28 cellular contexts compared by ENCODE assay signal in genomic region chr11:6127881-6128280, GRCh38. TPM values are rescaled to one million over a fixed set of nuclear protein-coding genes. Genes with fewer than 3 reads are reported as not detected.
DNase-seq lines count a peak whose midpoint lies in the region; ATAC-seq, FAIRE-seq and TF ChIP-seq lines count a peak whose summit lies in the region.
"Had no signal": no experiment of that assay in that cellular context is flagged by ENCODE, and none has a peak within 500 bp of the region (broad histone marks: within the 10 kb centered on the region; RNA-seq: fewer than 3 reads in every experiment).

No MANE protein-coding gene starts in this region.

- intact Hi-C loops in mammary epithelial cell (cut with micrococcal nuclease) = no loop called here
- intact Hi-C loops in MCF 10A (cut with micrococcal nuclease) = no loop called here
- intact Hi-C loops in heart right ventricle (cut with DNase I) = no loop called here
- intact Hi-C loops in upper lobe of right lung (cut with DNase I) = no loop called here

- in situ Hi-C loops in mammary epithelial cell (cut with MboI; ENCODE audit: low sequenced_read_pairs in 2 of 2) = no loop called here

- H3K9me3 Mint-ChIP-seq in MCF 10A (ENCODE audit: unreplicated experiment) = no peaks in the 10 kb centered on the region
- no peaks in the 10 kb centered on the region for H3K9me3 Mint-ChIP-seq in stimulated activated effector memory CD8-positive, alpha-beta T cell treated with anti-CD3 and anti-CD28 coated beads, Interleukin-12 subunit alpha, Interleukin-12 subunit beta, amount 100 ng/mL, for 72 hours
- H3K9me3 Mint-ChIP-seq: GM23338; mesothelial cell of epicardium; stimulated activated memory B cell treated with anti-CD40 and anti-IgM and Interleukin-4, amounts not matched to agents 10 μg/mL and 1 μg/mL and 100 μg/mL, for 72 hours had no signal

- peak; percentile 61 for ATAC-seq in stimulated activated effector memory CD8-positive, alpha-beta T cell treated with anti-CD3 and anti-CD28 coated beads, Interleukin-12 subunit alpha, Interleukin-12 subunit beta, amount 100 ng/mL, for 72 hours
- no peak for ATAC-seq in heart right ventricle
- ATAC-seq in upper lobe of right lung = no peak
- ATAC-seq: esophagus mucosa; GM23338; left lobe of liver; stimulated activated memory B cell treated with anti-CD40 and anti-IgM and Interleukin-4, amounts not matched to agents 10 μg/mL and 1 μg/mL and 100 μg/mL, for 72 hours had no signal

- H3K27ac Mint-ChIP-seq in MCF 10A (ENCODE audit: low read depth, unreplicated experiment) = no peak overlapping the region
- no peak overlapping the region for H3K27ac Mint-ChIP-seq in stimulated activated effector memory CD8-positive, alpha-beta T cell treated with anti-CD3 and anti-CD28 coated beads, Interleukin-12 subunit alpha, Interleukin-12 subunit beta, amount 100 ng/mL, for 72 hours
- H3K27ac Mint-ChIP-seq: GM23338; mesothelial cell of epicardium; nephron progenitor cell; stimulated activated memory B cell treated with anti-CD40 and anti-IgM and Interleukin-4, amounts not matched to agents 10 μg/mL and 1 μg/mL and 100 μg/mL, for 72 hours had no signal

- H3K4me1 ChIP-seq in mammary epithelial cell (ENCODE audit: insufficient read depth, low read length) (no peaks in the 10 kb centered on the region), heart right ventricle (peaks cover 0 to 27% (median 0%) of the 10 kb centered on the region in 9 donors), upper lobe of right lung (no peaks in the 10 kb centered on the region)

- no peak overlapping the region for H3K27ac ChIP-seq in mammary epithelial cell (ENCODE audit: insufficient read depth, low read depth, low read length)
- H3K27ac ChIP-seq in heart right ventricle = no peak overlapping the region
- no peak overlapping the region for H3K27ac ChIP-seq in upper lobe of right lung
- H3K27ac ChIP-seq: C4-2B, KMS-11, thoracic aorta, VCaP had no signal

- BruUV-seq in mammary epithelial cell (replicated peaks; lab: Mats Ljungman, UMichigan) (no TSS peak), MCF 10A (replicated peaks; lab: Mats Ljungman, UMichigan) (no TSS peak)

- TF ChIP-seq CTCF in mammary epithelial cell (conservative IDR thresholded peaks at IDR 0.05 in 1 of 2, IDR thresholded peaks at IDR 0.05 in 1 of 2; ENCODE audit: extremely low read depth in 1 of 2, insufficient read depth in 1 of 2, low read depth in 1 of 2, low read length in 2 of 2) (no peak), MCF 10A (IDR thresholded peaks at IDR 0.05; ENCODE audit: unreplicated experiment) (no peak), bronchial epithelial cell (IDR thresholded peaks at IDR 0.05; ENCODE audit: insufficient read depth, low read length, severe bottlenecking) (no peak), heart right ventricle (IDR thresholded peaks at IDR 0.05) (no peak), upper lobe of right lung (IDR thresholded peaks at IDR 0.05) (no peak)

- H3K36me3 ChIP-seq in mammary epithelial cell (ENCODE audit: insufficient read depth, low read length) (no peaks in the 10 kb centered on the region), bronchial epithelial cell (ENCODE audit: control insufficient read depth, insufficient read depth, low read length) (no peaks in the 10 kb centered on the region), heart right ventricle (no peaks in the 10 kb centered on the region), upper lobe of right lung (no peaks in the 10 kb centered on the region)
- H3K36me3 ChIP-seq: thoracic aorta had no signal

- no peaks in the 10 kb centered on the region for H3K36me3 Mint-ChIP-seq in MCF 10A (ENCODE audit: insufficient read depth, unreplicated experiment)
- H3K36me3 Mint-ChIP-seq in stimulated activated effector memory CD8-positive, alpha-beta T cell treated with anti-CD3 and anti-CD28 coated beads, Interleukin-12 subunit alpha, Interleukin-12 subunit beta, amount 100 ng/mL, for 72 hours = no peaks in the 10 kb centered on the region
- H3K36me3 Mint-ChIP-seq: mesothelial cell of epicardium; stimulated activated memory B cell treated with anti-CD40 and anti-IgM and Interleukin-4, amounts not matched to agents 10 μg/mL and 1 μg/mL and 100 μg/mL, for 72 hours had no signal

- no peaks in the 10 kb centered on the region for H4K20me1 ChIP-seq in mammary epithelial cell (ENCODE audit: insufficient read depth, low read length)

- H3K4me2 ChIP-seq in mammary epithelial cell (ENCODE audit: insufficient read depth, low read depth, low read length) = no peak overlapping the region
- H3K4me2 ChIP-seq: GM23338, KMS-11 had no signal

- CTCF ChIA-PET in mammary epithelial cell (lab: Charles Lee; ENCODE audit: low non-redundant PET) (no interaction called here), MCF 10A (lab: Yijun Ruan, JAX) (no interaction called here)

- no peak overlapping the region for H2AFZ ChIP-seq in mammary epithelial cell (ENCODE audit: low read depth, low read length)
- H2AFZ ChIP-seq: GM23338 had no signal

- no peaks in the 10 kb centered on the region for H3K27me3 ChIP-seq in mammary epithelial cell (ENCODE audit: insufficient read depth, low read length)
- H3K27me3 ChIP-seq in bronchial epithelial cell (ENCODE audit: control insufficient read depth, insufficient read depth, low read length) = no peaks in the 10 kb centered on the region
- H3K27me3 ChIP-seq in heart right ventricle = no peaks in the 10 kb centered on the region
- H3K27me3 ChIP-seq in upper lobe of right lung = no peaks in the 10 kb centered on the region

- dilution Hi-C loops in mammary epithelial cell (cut with HindIII; ENCODE audit: low sequenced_read_pairs) = loop anchor here (5.0 kb wide), 1 partner anchor 76 kb away; no protein-coding TSS in a partner anchor

- H3K4me1 Mint-ChIP-seq in MCF 10A (ENCODE audit: insufficient read depth, unreplicated experiment) = no peaks in the 10 kb centered on the region
- H3K4me1 Mint-ChIP-seq in stimulated activated effector memory CD8-positive, alpha-beta T cell treated with anti-CD3 and anti-CD28 coated beads, Interleukin-12 subunit alpha, Interleukin-12 subunit beta, amount 100 ng/mL, for 72 hours = no peaks in the 10 kb centered on the region
- H3K4me1 Mint-ChIP-seq: GM23338; mesothelial cell of epicardium; nephron progenitor cell; stimulated activated memory B cell treated with anti-CD40 and anti-IgM and Interleukin-4, amounts not matched to agents 10 μg/mL and 1 μg/mL and 100 μg/mL, for 72 hours had no signal

- no peak overlapping the region for H3K9ac ChIP-seq in mammary epithelial cell (ENCODE audit: insufficient read depth, low read length)
- H3K9ac ChIP-seq: KMS-11 had no signal

- H3K4me3 ChIP-seq in mammary epithelial cell (replicated peaks in 1 of 3; ENCODE audit: insufficient read depth in 1 of 3, low read depth in 2 of 3, low read length in 3 of 3) (no peak overlapping the region), bronchial epithelial cell (ENCODE audit: low read depth, low read length) (no peak overlapping the region), heart right ventricle (no peak overlapping the region), upper lobe of right lung (no peak overlapping the region)
- H3K4me3 ChIP-seq: GM23338, thoracic aorta had no signal

- POLR2A ChIA-PET in MCF 10A (lab: Yijun Ruan, JAX) = no interaction called here

- H3K9me3 ChIP-seq in mammary epithelial cell (replicated peaks; ENCODE audit: insufficient read depth, low read length) (no peaks in the 10 kb centered on the region), heart right ventricle (no peaks in the 10 kb centered on the region), upper lobe of right lung (no peaks in the 10 kb centered on the region)
- H3K9me3 ChIP-seq: thoracic aorta had no signal

- no peak for FAIRE-seq in bronchial epithelial cell (lab: Jason Lieb, UNC)

- WGBS in mammary epithelial cell (ENCODE audit: low coverage, missing lambda C conversion rate) = 36% methylated on average over 4 of the region's 4 CpGs
- 70 to 81% methylated on average over 4 of the region's 4 CpGs for WGBS in heart right ventricle, 2 donors

- DNase-seq in mammary epithelial cell (peak; percentile 40), MCF 10A (ENCODE audit: unreplicated experiment) (no peak), OCI-M1 (lab: John Stamatoyannopoulos, UW) (peak; percentile 42), bronchial epithelial cell (ENCODE audit: low read depth) (peak; percentile 56), heart right ventricle (no peak), NCI-H1417 treated with DMSO at 0.1 percent for 48 hours (lab: John Stamatoyannopoulos, UW) (no peak), upper lobe of right lung (no peak)
- no peak for DNase-seq in stimulated activated effector memory CD8-positive, alpha-beta T cell treated with anti-CD3 and anti-CD28 coated beads, Interleukin-12 subunit alpha, Interleukin-12 subunit beta, amount 100 ng/mL, for 72 hours (ENCODE audit: low spot score in 2 of 2)
- DNase-seq: ACHN; activated naive CD4-positive, alpha-beta T cell treated with Interleukin-2 at 50 U/mL for 16 hours; activated T-cell treated with anti-CD3 and anti-CD28 coated beads, Interleukin-2, amount 50 U/mL, for 1 hour; effector CD4-positive, alpha-beta T cell; GDM1; NCI-H1105 treated with DMSO at 0.1 percent for 48 hours; NCI-H510A treated with DMSO at 0.1 percent for 48 hours; nephron progenitor cell; Right ventricle myocardium superior; T-helper 1 cell had no signal

- no peaks in the 10 kb centered on the region for H3K79me2 ChIP-seq in mammary epithelial cell (ENCODE audit: insufficient read depth, low read length)

- H3K4me3 Mint-ChIP-seq in MCF 10A (ENCODE audit: unreplicated experiment) = no peak overlapping the region
- no peak overlapping the region for H3K4me3 Mint-ChIP-seq in stimulated activated effector memory CD8-positive, alpha-beta T cell treated with anti-CD3 and anti-CD28 coated beads, Interleukin-12 subunit alpha, Interleukin-12 subunit beta, amount 100 ng/mL, for 72 hours
- H3K4me3 Mint-ChIP-seq: GM23338; mesothelial cell of epicardium; nephron progenitor cell; stimulated activated memory B cell treated with anti-CD40 and anti-IgM and Interleukin-4, amounts not matched to agents 10 μg/mL and 1 μg/mL and 100 μg/mL, for 72 hours had no signal

- H3K27me3 Mint-ChIP-seq in MCF 10A (ENCODE audit: insufficient read depth, unreplicated experiment) = no peaks in the 10 kb centered on the region

RNA-seq across cellular contexts. Expression of gene OR56B4, which starts 20.4 kb away (rescaled TPM):
- total RNA-seq in mammary epithelial cell (not detected), MCF 10A (2022) (not detected in 2 replicates), bronchial epithelial cell (not detected in 2 replicates), heart right ventricle (not detected), upper lobe of right lung (not detected)
- polyA plus RNA-seq in mammary epithelial cell (not detected), heart right ventricle (not detected)
- polyA minus RNA-seq in mammary epithelial cell = not detected
- total RNA-seq: chondrocyte, esophagus mucosa, GM23338, left lobe of liver, mesothelial cell of epicardium, Right ventricle myocardium superior, thoracic aorta had no signal
- polyA plus RNA-seq: GM23338 had no signal

RNA-seq across cellular contexts. Expression of gene OR52B2, which starts 42.2 kb away (rescaled TPM):
- total RNA-seq in mammary epithelial cell = under 1 TPM in 1 of 2 donors, not detected in 1; 0.17 TPM
- polyA plus RNA-seq in mammary epithelial cell = not detected
- not detected for polyA minus RNA-seq in mammary epithelial cell
- total RNA-seq in MCF 10A (2022) = not detected in 2 replicates
- not detected in 2 replicates for total RNA-seq in bronchial epithelial cell
- not detected for total RNA-seq in heart right ventricle
- not detected for polyA plus RNA-seq in heart right ventricle
- not detected for total RNA-seq in upper lobe of right lung
- total RNA-seq: chondrocyte, esophagus mucosa, GM23338, mesothelial cell of epicardium, Right ventricle myocardium superior, thoracic aorta had no signal
- polyA plus RNA-seq: GM23338 had no signal

Comparison
In these comparisons a context has a peak if more than half of its experiments do, and no peak if none do; other contexts are left out.
1. DNase-seq: peak in mammary epithelial cell (single experiment), OCI-M1 (single experiment) and bronchial epithelial cell (single experiment); none in MCF 10A (single experiment), stimulated activated effector memory CD8-positive, alpha-beta T cell treated with anti-CD3 and anti-CD28 coated beads, Interleukin-12 subunit alpha, Interleukin-12 subunit beta, amount 100 ng/mL, for 72 hours (0 of 2), heart right ventricle (0 of 2), NCI-H1417 treated with DMSO at 0.1 percent for 48 hours (single experiment) and upper lobe of right lung (single experiment).